Comparison of ENCODE assay signal across 8 cellular contexts in genomic region chr6:29941476-29941875, GRCh38. TPM values are rescaled to one million over a fixed set of nuclear protein-coding genes. Genes with fewer than 3 reads are reported as not detected.
A peak's percentile ranks its signal among the peaks of the same experiment; 100 is the strongest.
DNase-seq lines count a peak whose midpoint lies in the region; ATAC-seq, FAIRE-seq and TF ChIP-seq lines count a peak whose summit lies in the region.

No MANE protein-coding gene starts in this region.

- DNase-seq in activated CD4-positive, alpha-beta T cell treated with anti-CD3 and anti-CD28 coated beads, Interleukin-2, amount 10 ng/mL, durations not matched to agents 7 days and 5 days, result no peak
- DNase-seq in activated CD4-positive, alpha-beta T cell treated with anti-CD3 and anti-CD28 coated beads for 1 hour, result no peak
- no peak for DNase-seq in activated CD8-positive, alpha-beta T cell treated with anti-CD3 and anti-CD28 coated beads, Interleukin-2, amount 10 ng/mL, durations not matched to agents 7 days and 5 days
- no peak for DNase-seq in keratinocyte (ENCODE audit: low read depth, low spot score)
- peak; percentile 67 for DNase-seq in testis
- DNase-seq in A172 (ENCODE audit: low spot score), result no peak
- DNase-seq in Ammon's horn (ENCODE audit: low spot score), result no peak
- no peak for DNase-seq in stimulated activated CD4-positive, alpha-beta T cell treated with anti-CD3 and anti-CD28 coated beads, Interleukin-15, amount 100 ng/mL, for 24 hours

- CTCF ChIA-PET in activated CD4-positive, alpha-beta T cell treated with anti-CD3 and anti-CD28 coated beads, Interleukin-2, amount 10 ng/mL, durations not matched to agents 7 days and 5 days (lab: Charles Lee), result no interaction called here
- CTCF ChIA-PET in activated CD8-positive, alpha-beta T cell treated with anti-CD3 and anti-CD28 coated beads, Interleukin-2, amount 10 ng/mL, durations not matched to agents 7 days and 5 days (lab: Charles Lee), result no interaction called here

- TF ChIP-seq POLR2A in testis (IDR thresholded peaks at IDR 0.05), result no peak

- 0 to 9% methylated on average over 1 of the region's 1 CpG for WGBS in testis, 2 donors

- peak overlapping the region; percentile 93 for H3K4me3 Mint-ChIP-seq in activated CD4-positive, alpha-beta T cell treated with anti-CD3 and anti-CD28 coated beads, Interleukin-2, amount 10 ng/mL, durations not matched to agents 7 days and 5 days
- H3K4me3 Mint-ChIP-seq in activated CD8-positive, alpha-beta T cell treated with anti-CD3 and anti-CD28 coated beads, Interleukin-2, amount 10 ng/mL, durations not matched to agents 7 days and 5 days, result peak overlapping the region; percentile 98

- peaks cover 43% of the 10 kb centered on the region for H3K4me1 Mint-ChIP-seq in activated CD4-positive, alpha-beta T cell treated with anti-CD3 and anti-CD28 coated beads, Interleukin-2, amount 10 ng/mL, durations not matched to agents 7 days and 5 days
- peaks cover 42% of the 10 kb centered on the region for H3K4me1 Mint-ChIP-seq in activated CD8-positive, alpha-beta T cell treated with anti-CD3 and anti-CD28 coated beads, Interleukin-2, amount 10 ng/mL, durations not matched to agents 7 days and 5 days (ENCODE audit: low read depth)

- peaks cover 45% of the 10 kb centered on the region for H3K36me3 Mint-ChIP-seq in activated CD4-positive, alpha-beta T cell treated with anti-CD3 and anti-CD28 coated beads, Interleukin-2, amount 10 ng/mL, durations not matched to agents 7 days and 5 days (ENCODE audit: low read depth)
- H3K36me3 Mint-ChIP-seq in activated CD8-positive, alpha-beta T cell treated with anti-CD3 and anti-CD28 coated beads, Interleukin-2, amount 10 ng/mL, durations not matched to agents 7 days and 5 days (ENCODE audit: low read depth), result peaks cover 41% of the 10 kb centered on the region

- peak overlapping the region; percentile 82 for H2AFZ ChIP-seq in keratinocyte (ENCODE audit: control insufficient read depth, low read length)

- H3K27ac ChIP-seq in keratinocyte (ENCODE audit: control insufficient read depth, insufficient read depth, low read length) (peak overlapping the region; percentile 93), testis (peak overlapping the region; percentile 82 to 89)

- peaks cover 7% of the 10 kb centered on the region for H3K4me1 ChIP-seq in keratinocyte (ENCODE audit: control insufficient read depth, extremely low read depth, insufficient read depth, low read length)
- peaks cover 8% of the 10 kb centered on the region for H3K4me1 ChIP-seq in testis

- no peaks in the 10 kb centered on the region for H3K9me3 Mint-ChIP-seq in activated CD4-positive, alpha-beta T cell treated with anti-CD3 and anti-CD28 coated beads, Interleukin-2, amount 10 ng/mL, durations not matched to agents 7 days and 5 days
- no peaks in the 10 kb centered on the region for H3K9me3 Mint-ChIP-seq in activated CD8-positive, alpha-beta T cell treated with anti-CD3 and anti-CD28 coated beads, Interleukin-2, amount 10 ng/mL, durations not matched to agents 7 days and 5 days (ENCODE audit: insufficient read depth)

- H3K4me3 ChIP-seq in keratinocyte (ENCODE audit: control insufficient read depth in 2 of 3, extremely low read depth in 1 of 3, insufficient read depth in 2 of 3, low read depth in 1 of 3, low read length in 3 of 3), result peak overlapping the region in 1 of 3 experiments; percentile 68
- H3K4me3 ChIP-seq in testis, result peak overlapping the region in 1 of 2 donors; percentile 71

- TF ChIP-seq CTCF in keratinocyte (optimal IDR thresholded peaks at IDR 0.05 in 1 of 3, IDR thresholded peaks at IDR 0.05 in 1 of 3, conservative IDR thresholded peaks at IDR 0.05 in 1 of 3; ENCODE audit: extremely low read depth in 1 of 3, insufficient read depth in 2 of 3, low read length in 3 of 3) (no peak), testis (IDR thresholded peaks at IDR 0.05) (no peak)

- peaks cover 15% of the 10 kb centered on the region for H3K79me2 ChIP-seq in keratinocyte (ENCODE audit: control insufficient read depth, insufficient read depth, low read length)

- H3K36me3 ChIP-seq in keratinocyte (ENCODE audit: control insufficient read depth in 2 of 2, extremely low read depth in 1 of 2, insufficient read depth in 2 of 2, low read length in 2 of 2) (peaks cover 2 to 10% of the 10 kb centered on the region in 2 experiments), testis (ENCODE audit: low read depth, missing control alignments) (no peaks in the 10 kb centered on the region)

- peak overlapping the region; percentile 99 for H3K27ac Mint-ChIP-seq in activated CD4-positive, alpha-beta T cell treated with anti-CD3 and anti-CD28 coated beads, Interleukin-2, amount 10 ng/mL, durations not matched to agents 7 days and 5 days
- peak overlapping the region; percentile 100 for H3K27ac Mint-ChIP-seq in activated CD8-positive, alpha-beta T cell treated with anti-CD3 and anti-CD28 coated beads, Interleukin-2, amount 10 ng/mL, durations not matched to agents 7 days and 5 days

- H3K9me3 ChIP-seq in keratinocyte (ENCODE audit: control insufficient read depth, low read depth, low read length) (no peaks in the 10 kb centered on the region), testis (no peaks in the 10 kb centered on the region)

- POLR2A ChIA-PET in activated CD4-positive, alpha-beta T cell treated with anti-CD3 and anti-CD28 coated beads, Interleukin-2, amount 10 ng/mL, durations not matched to agents 7 days and 5 days (lab: Charles Lee), result no interaction called here
- POLR2A ChIA-PET in activated CD8-positive, alpha-beta T cell treated with anti-CD3 and anti-CD28 coated beads, Interleukin-2, amount 10 ng/mL, durations not matched to agents 7 days and 5 days (lab: Charles Lee), result interaction anchor here (0.6 to 1.4 kb wide), 8 partner anchors 11 to 384 kb away, joined by 3 to 7 read pairs (median 4); partner anchors contain the start of gene PPP1R11

- dilution Hi-C loops in keratinocyte (cut with MboI; ENCODE audit: extremely low pct_ligation_motif_present, low sequenced_read_pairs), result no loop called here

- peaks cover 11% of the 10 kb centered on the region for H3K27me3 Mint-ChIP-seq in activated CD4-positive, alpha-beta T cell treated with anti-CD3 and anti-CD28 coated beads, Interleukin-2, amount 10 ng/mL, durations not matched to agents 7 days and 5 days
- no peaks in the 10 kb centered on the region for H3K27me3 Mint-ChIP-seq in activated CD8-positive, alpha-beta T cell treated with anti-CD3 and anti-CD28 coated beads, Interleukin-2, amount 10 ng/mL, durations not matched to agents 7 days and 5 days (ENCODE audit: low read depth)

- H3K9me1 ChIP-seq in keratinocyte (ENCODE audit: control insufficient read depth, extremely low read depth, insufficient read depth, low read length), result no peaks in the 10 kb centered on the region

- no peaks in the 10 kb centered on the region for H3K27me3 ChIP-seq in keratinocyte (ENCODE audit: control insufficient read depth, extremely low read depth, insufficient read depth, low read length)
- H3K27me3 ChIP-seq in testis, result no peaks in the 10 kb centered on the region

- intact Hi-C loops in testis (cut with DNase I; ENCODE audit: low total_unique reads), result no loop called here

- no peaks in the 10 kb centered on the region for H4K20me1 ChIP-seq in keratinocyte (ENCODE audit: control insufficient read depth, extremely low read depth, insufficient read depth, low read length)

- H3K4me2 ChIP-seq in keratinocyte (ENCODE audit: control insufficient read depth, extremely low read depth, insufficient read depth, low read depth, low read length), result peak overlapping the region; percentile 80

- FAIRE-seq in keratinocyte (lab: Jason Lieb, UNC), result no peak

- no peak for ATAC-seq in activated CD8-positive, alpha-beta T cell treated with anti-CD3 and anti-CD28 coated beads, Interleukin-2, amount 10 ng/mL, durations not matched to agents 7 days and 5 days

- H3K9ac ChIP-seq in keratinocyte (ENCODE audit: control insufficient read depth, extremely low read depth, insufficient read depth, low read length), result peak overlapping the region; percentile 91

RNA-seq across cellular contexts. Expression of gene HLA-A, which starts 0.9 kb away (rescaled TPM):
- 1,000 to 10,000 TPM; 1,667 to 1,766 TPM for total RNA-seq in activated CD4-positive, alpha-beta T cell treated with anti-CD3 and anti-CD28 coated beads, Interleukin-2, amount 10 ng/mL, durations not matched to agents 7 days and 5 days
- total RNA-seq in activated CD8-positive, alpha-beta T cell treated with anti-CD3 and anti-CD28 coated beads, Interleukin-2, amount 10 ng/mL, durations not matched to agents 7 days and 5 days, result 1,000 to 10,000 TPM; 1,178 to 1,183 TPM
- polyA plus RNA-seq in keratinocyte (401 to 820 TPM (median 420 TPM) in 3 replicates), testis (ENCODE audit: insufficient read depth, low read depth, low replicate concordance) (586 TPM)
- 445 TPM for polyA plus RNA-seq in keratinocyte (2011; ENCODE audit: low read depth)
- polyA plus RNA-seq in keratinocyte (2011; cell fraction: cytosol; rRNA removed), result 280 and 402 TPM in 2 replicates
- polyA plus RNA-seq in keratinocyte (2011; cell fraction: nucleus; rRNA removed), result 1,068 and 1,118 TPM in 2 replicates
- polyA plus RNA-seq in keratinocyte (2012; ENCODE audit: low replicate concordance), result 503 and 636 TPM in 2 replicates
- 256 to 498 TPM (median 366 TPM) in 3 replicates for polyA minus RNA-seq in keratinocyte
- polyA minus RNA-seq in keratinocyte (2011; cell fraction: cytosol; rRNA and poly(A)+ RNA removed), result 705 TPM
- polyA minus RNA-seq in keratinocyte (2011; cell fraction: nucleus; rRNA and poly(A)+ RNA removed), result 541 and 602 TPM in 2 replicates
- 100 to 1,000 TPM; 282 to 504 TPM for total RNA-seq in testis
- total RNA-seq in A172 (2014; rRNA removed; shearing (Covaris generic)), result 244 and 284 TPM in 2 replicates
